ENCODE assay signal across 8 cellular contexts in the genomic region with DNA sequence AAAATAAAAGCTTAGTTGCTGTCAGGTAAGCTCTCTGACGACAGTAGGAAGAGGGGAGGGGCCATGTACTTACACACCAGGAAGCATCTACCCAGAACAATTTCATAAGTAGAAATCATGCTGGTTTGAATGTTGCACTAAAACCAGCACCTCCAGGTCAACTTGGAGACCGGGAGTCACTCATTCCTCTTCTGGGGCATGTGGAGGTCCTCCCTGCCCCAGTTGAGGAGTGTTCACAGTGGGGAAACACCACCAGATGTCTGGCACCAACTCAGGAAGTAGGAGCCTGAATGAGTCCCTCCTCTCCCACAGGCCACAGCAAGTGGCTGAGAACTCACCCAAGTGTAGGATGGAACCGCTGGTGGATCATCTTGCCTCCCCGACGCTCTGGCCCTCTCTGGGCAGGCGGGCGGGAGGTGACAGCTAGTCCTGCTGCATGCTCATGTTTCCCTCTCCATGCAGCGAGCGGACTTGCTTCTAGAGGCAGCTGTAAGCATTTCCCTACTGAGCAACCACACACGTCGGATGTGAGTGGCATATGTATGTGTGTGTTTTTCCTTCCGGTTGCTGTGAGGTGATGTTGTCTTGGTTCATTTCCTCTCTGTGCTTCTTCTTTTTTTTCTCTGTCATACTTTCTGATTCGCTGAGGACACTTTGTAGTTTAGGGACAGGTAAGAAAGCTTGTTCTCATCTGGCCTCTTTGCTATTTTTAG.
DNase-seq lines count a peak whose midpoint lies in the region; ATAC-seq and TF ChIP-seq lines count a peak whose summit lies in the region.

No MANE protein-coding gene starts in this region.

- POLR2A ChIA-PET in WTC11 (lab: Charles Lee), result no interaction called here

- no peak for TF ChIP-seq POLR2A in heart left ventricle (IDR thresholded peaks at IDR 0.05)

- H3K9me3 ChIP-seq in heart left ventricle, result no peaks in the 10 kb centered on the region

- CTCF ChIA-PET in WTC11 (lab: Charles Lee), result interaction anchor here (0.7 kb wide), 1 partner anchor 105 kb away, joined by 3 read pairs; no protein-coding TSS in a partner anchor

- intact Hi-C loops in heart left ventricle (cut with DNase I), result no loop called here

- H3K4me1 ChIP-seq in heart left ventricle, result peaks cover 0 to 36% (median 0%) of the 10 kb centered on the region in 12 donors

- peaks cover 16% of the 10 kb centered on the region for H3K4me1 Mint-ChIP-seq in WTC11

- peaks cover 10% of the 10 kb centered on the region for H3K9me3 Mint-ChIP-seq in WTC11

- H3K27me3 ChIP-seq in heart left ventricle, result no peaks in the 10 kb centered on the region

- H3K27ac ChIP-seq in heart left ventricle, result peak overlapping the region in 3 of 12 donors; percentile 23 to 88 (median 46)

- 78 to 91% (median 86%) methylated on average over 12 to 13 of the region's 13 CpGs for WGBS in heart left ventricle, 4 donors

- H3K27me3 Mint-ChIP-seq in WTC11 (ENCODE audit: low read depth), result no peaks in the 10 kb centered on the region

- DNase-seq in activated CD4-positive, alpha-beta T cell treated with anti-CD3 and anti-CD28 coated beads, Interleukin-2, amount 50 U/mL, for 48 hours, result peak; percentile 60 to 64
- DNase-seq in heart left ventricle, result peak in 2 of 5 donors; percentile 39 to 47
- DNase-seq in stimulated activated CD8-positive, alpha-beta memory T cell treated with anti-CD3 and anti-CD28 coated beads, Interleukin-12 subunit alpha, Interleukin-12 subunit beta, amount 100 ng/mL, for 24 hours (ENCODE audit: extremely low read depth), result peak; percentile 3
- no peak for DNase-seq in LoVo (ENCODE audit: low spot score)
- DNase-seq in H4 (ENCODE audit: low spot score), result no peak
- no peak for DNase-seq in WTC11 (ENCODE audit: low spot score)

- ATAC-seq in GM19452 (IDR thresholded peaks at IDR 0.05; ENCODE audit: unreplicated experiment) (peak; percentile 86), HG03469 (IDR thresholded peaks at IDR 0.05; ENCODE audit: unreplicated experiment) (peak; percentile 71), heart left ventricle (peak in 3 of 4 donors; percentile 31 to 80 (median 78)), WTC11 (no peak; the same call in 1 of the 2 replicates)

- peak overlapping the region in 6 of 12 donors; percentile 2 to 59 (median 16) for H3K4me3 ChIP-seq in heart left ventricle

- no peaks in the 10 kb centered on the region for H3K36me3 ChIP-seq in heart left ventricle

- no peak overlapping the region for H3K27ac Mint-ChIP-seq in WTC11

- TF ChIP-seq CTCF in heart left ventricle (IDR thresholded peaks at IDR 0.05) (no peak), WTC11 (IDR thresholded peaks at IDR 0.05) (no peak)

- H3K36me3 Mint-ChIP-seq in WTC11, result peaks cover 5% of the 10 kb centered on the region; the same call in 1 of the 2 replicates

- H3K4me3 Mint-ChIP-seq in WTC11, result no peak overlapping the region

TF ChIP-seq in WTC11, 78 proteins besides CTCF, POLR2A, EP300 and RAD21:
- TF ChIP-seq NFE2L1 (CRISPR knock-in tag; IDR thresholded peaks at IDR 0.05) (no peak), ZNF138 (CRISPR knock-in tag; conservative IDR thresholded peaks at IDR 0.05) (no peak)
- TF ChIP-seq, protein P1, sequence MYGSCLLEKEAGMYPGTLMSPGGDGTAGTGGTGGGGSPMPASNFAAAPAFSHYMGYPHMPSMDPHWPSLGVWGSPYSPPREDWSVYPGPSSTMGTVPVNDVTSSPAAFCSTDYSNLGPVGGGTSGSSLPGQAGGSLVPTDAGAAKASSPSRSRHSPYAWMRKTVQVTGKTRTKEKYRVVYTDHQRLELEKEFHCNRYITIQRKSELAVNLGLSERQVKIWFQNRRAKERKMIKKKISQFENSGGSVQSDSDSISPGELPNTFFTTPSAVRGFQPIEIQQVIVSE (CRISPR knock-in tag; IDR thresholded peaks at IDR 0.05; ENCODE audit: borderline replicate concordance), result no peak
- TF ChIP-seq, protein P2, sequence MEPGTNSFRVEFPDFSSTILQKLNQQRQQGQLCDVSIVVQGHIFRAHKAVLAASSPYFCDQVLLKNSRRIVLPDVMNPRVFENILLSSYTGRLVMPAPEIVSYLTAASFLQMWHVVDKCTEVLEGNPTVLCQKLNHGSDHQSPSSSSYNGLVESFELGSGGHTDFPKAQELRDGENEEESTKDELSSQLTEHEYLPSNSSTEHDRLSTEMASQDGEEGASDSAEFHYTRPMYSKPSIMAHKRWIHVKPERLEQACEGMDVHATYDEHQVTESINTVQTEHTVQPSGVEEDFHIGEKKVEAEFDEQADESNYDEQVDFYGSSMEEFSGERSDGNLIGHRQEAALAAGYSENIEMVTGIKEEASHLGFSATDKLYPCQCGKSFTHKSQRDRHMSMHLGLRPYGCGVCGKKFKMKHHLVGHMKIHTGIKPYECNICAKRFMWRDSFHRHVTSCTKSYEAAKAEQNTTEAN (CRISPR knock-in tag; IDR thresholded peaks at IDR 0.05), result no peak
- TF ChIP-seq, protein P3, sequence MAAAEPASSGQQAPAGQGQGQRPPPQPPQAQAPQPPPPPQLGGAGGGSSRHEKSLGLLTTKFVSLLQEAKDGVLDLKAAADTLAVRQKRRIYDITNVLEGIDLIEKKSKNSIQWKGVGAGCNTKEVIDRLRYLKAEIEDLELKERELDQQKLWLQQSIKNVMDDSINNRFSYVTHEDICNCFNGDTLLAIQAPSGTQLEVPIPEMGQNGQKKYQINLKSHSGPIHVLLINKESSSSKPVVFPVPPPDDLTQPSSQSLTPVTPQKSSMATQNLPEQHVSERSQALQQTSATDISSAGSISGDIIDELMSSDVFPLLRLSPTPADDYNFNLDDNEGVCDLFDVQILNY (CRISPR knock-in tag; IDR thresholded peaks at IDR 0.05), result no peak
- TF ChIP-seq, protein P4, sequence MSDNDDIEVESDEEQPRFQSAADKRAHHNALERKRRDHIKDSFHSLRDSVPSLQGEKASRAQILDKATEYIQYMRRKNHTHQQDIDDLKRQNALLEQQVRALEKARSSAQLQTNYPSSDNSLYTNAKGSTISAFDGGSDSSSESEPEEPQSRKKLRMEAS (CRISPR knock-in tag; IDR thresholded peaks at IDR 0.05), result no peak
- TF ChIP-seq, protein P5, sequence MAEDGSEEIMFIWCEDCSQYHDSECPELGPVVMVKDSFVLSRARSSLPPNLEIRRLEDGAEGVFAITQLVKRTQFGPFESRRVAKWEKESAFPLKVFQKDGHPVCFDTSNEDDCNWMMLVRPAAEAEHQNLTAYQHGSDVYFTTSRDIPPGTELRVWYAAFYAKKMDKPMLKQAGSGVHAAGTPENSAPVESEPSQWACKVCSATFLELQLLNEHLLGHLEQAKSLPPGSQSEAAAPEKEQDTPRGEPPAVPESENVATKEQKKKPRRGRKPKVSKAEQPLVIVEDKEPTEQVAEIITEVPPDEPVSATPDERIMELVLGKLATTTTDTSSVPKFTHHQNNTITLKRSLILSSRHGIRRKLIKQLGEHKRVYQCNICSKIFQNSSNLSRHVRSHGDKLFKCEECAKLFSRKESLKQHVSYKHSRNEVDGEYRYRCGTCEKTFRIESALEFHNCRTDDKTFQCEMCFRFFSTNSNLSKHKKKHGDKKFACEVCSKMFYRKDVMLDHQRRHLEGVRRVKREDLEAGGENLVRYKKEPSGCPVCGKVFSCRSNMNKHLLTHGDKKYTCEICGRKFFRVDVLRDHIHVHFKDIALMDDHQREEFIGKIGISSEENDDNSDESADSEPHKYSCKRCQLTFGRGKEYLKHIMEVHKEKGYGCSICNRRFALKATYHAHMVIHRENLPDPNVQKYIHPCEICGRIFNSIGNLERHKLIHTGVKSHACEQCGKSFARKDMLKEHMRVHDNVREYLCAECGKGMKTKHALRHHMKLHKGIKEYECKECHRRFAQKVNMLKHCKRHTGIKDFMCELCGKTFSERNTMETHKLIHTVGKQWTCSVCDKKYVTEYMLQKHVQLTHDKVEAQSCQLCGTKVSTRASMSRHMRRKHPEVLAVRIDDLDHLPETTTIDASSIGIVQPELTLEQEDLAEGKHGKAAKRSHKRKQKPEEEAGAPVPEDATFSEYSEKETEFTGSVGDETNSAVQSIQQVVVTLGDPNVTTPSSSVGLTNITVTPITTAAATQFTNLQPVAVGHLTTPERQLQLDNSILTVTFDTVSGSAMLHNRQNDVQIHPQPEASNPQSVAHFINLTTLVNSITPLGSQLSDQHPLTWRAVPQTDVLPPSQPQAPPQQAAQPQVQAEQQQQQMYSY (CRISPR knock-in tag; IDR thresholded peaks at IDR 0.05), result no peak

Comparison
In these comparisons a context has a peak if more than half of its experiments do, and no peak if none do; other contexts are left out.
1. DNase-seq: peak in activated CD4-positive, alpha-beta T cell treated with anti-CD3 and anti-CD28 coated beads, Interleukin-2, amount 50 U/mL, for 48 hours (2 of 2) and stimulated activated CD8-positive, alpha-beta memory T cell treated with anti-CD3 and anti-CD28 coated beads, Interleukin-12 subunit alpha, Interleukin-12 subunit beta, amount 100 ng/mL, for 24 hours (single experiment); none in LoVo (single experiment), H4 (single experiment) and WTC11 (single experiment).